In the genomic region with DNA sequence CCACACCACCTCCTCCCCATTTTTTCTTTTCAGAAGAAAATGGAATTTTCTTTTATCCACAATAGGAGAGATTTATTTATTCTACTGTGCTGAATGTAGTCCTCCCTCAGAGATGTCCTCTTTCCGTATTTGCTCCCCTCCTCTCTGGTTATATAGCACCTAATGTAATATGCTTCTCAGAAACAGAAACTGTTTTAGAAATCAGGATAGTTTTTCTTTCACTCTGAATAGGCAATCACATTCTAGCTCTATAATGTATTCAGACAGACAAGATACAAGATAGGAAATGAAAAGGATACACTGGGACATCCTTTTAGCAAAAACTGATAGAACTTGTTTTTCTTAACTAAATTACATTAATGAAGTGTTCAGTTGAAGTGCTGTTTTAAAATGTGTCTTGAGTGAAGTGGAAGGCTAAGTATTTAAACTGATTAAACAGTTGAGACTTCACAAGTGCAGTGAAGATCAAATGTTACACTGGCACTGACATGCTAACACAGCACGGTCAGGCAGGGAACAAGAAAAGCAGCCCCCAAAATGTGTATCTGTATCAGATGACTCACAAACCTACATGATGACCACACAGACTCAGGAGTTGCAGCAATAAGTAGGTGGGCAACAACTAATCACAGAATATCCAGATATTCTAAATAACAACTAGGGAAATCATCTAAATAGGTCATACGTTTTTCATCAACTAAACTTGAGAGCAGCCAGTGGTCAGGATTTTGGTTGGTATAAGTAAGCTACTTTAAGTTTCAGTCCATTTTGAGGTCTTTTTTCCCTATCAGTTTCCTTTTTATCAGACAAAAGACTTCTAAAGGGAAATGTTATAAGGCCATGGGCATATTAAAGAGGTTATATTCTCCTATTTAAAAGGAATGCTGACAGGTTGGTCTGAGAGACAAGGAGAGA, we compare ENCODE assay signal across 10 cellular contexts.
DNase-seq lines count a peak whose midpoint lies in the region; ATAC-seq lines count a peak whose summit lies in the region.
"Had no signal": no experiment of that assay in that cellular context is flagged by ENCODE, and none has a peak within 500 bp of the region (broad histone marks: within the 10 kb centered on the region; RNA-seq: fewer than 3 reads in every experiment).

No MANE protein-coding gene starts in this region.

- no peaks in the 10 kb centered on the region for H3K27me3 Mint-ChIP-seq in activated naive CD4-positive, alpha-beta T cell treated with anti-CD3 and anti-CD28 coated beads, Interleukin-2, amount 10 ng/mL, durations not matched to agents 7 days and 5 days

- H3K36me3 Mint-ChIP-seq in activated naive CD4-positive, alpha-beta T cell treated with anti-CD3 and anti-CD28 coated beads, Interleukin-2, amount 10 ng/mL, durations not matched to agents 7 days and 5 days = peaks cover 86% of the 10 kb centered on the region

- CTCF ChIA-PET in activated naive CD4-positive, alpha-beta T cell treated with anti-CD3 and anti-CD28 coated beads, Interleukin-2, amount 10 ng/mL, durations not matched to agents 7 days and 5 days (lab: Charles Lee) = interaction anchor here (0.6 to 1.8 kb wide), 2 partner anchors 261 to 416 kb away, joined by 3 to 7 read pairs; partner anchors contain the start of gene MLLT3

- peak overlapping the region; percentile 53 for H3K4me3 Mint-ChIP-seq in activated naive CD4-positive, alpha-beta T cell treated with anti-CD3 and anti-CD28 coated beads, Interleukin-2, amount 10 ng/mL, durations not matched to agents 7 days and 5 days

- ATAC-seq in GM21737 (IDR thresholded peaks at IDR 0.05; ENCODE audit: unreplicated experiment) (peak; percentile 50), HG03521 (IDR thresholded peaks at IDR 0.05; ENCODE audit: unreplicated experiment) (peak; percentile 41)
- ATAC-seq: esophagus mucosa, SK-N-SH treated with all-trans-retinoic acid at 6 μM for 48 hours had no signal

- peaks cover 81% of the 10 kb centered on the region for H3K4me1 Mint-ChIP-seq in activated naive CD4-positive, alpha-beta T cell treated with anti-CD3 and anti-CD28 coated beads, Interleukin-2, amount 10 ng/mL, durations not matched to agents 7 days and 5 days

- no peak for DNase-seq in activated naive CD4-positive, alpha-beta T cell treated with anti-CD3 and anti-CD28 coated beads, Interleukin-2, amount 10 ng/mL, durations not matched to agents 7 days and 5 days
- no peak for DNase-seq in activated naive CD4-positive, alpha-beta T cell treated with Interleukin-2 at 50 U/mL for 16 hours
- DNase-seq in AG08396 (ENCODE audit: low spot score) (no peak), cerebellar nuclear complex (lab: John Stamatoyannopoulos, UW) (no peak), foreskin melanocyte (no peak)
- no peak for DNase-seq in stimulated activated CD4-positive, alpha-beta T cell treated with anti-CD3 and anti-CD28 coated beads, Interleukin-1b, Interleukin-23, amount 100 ng/mL, for 48 hours

- peak overlapping the region; percentile 90 for H3K27ac Mint-ChIP-seq in activated naive CD4-positive, alpha-beta T cell treated with anti-CD3 and anti-CD28 coated beads, Interleukin-2, amount 10 ng/mL, durations not matched to agents 7 days and 5 days

- H3K9me3 Mint-ChIP-seq in activated naive CD4-positive, alpha-beta T cell treated with anti-CD3 and anti-CD28 coated beads, Interleukin-2, amount 10 ng/mL, durations not matched to agents 7 days and 5 days = peaks cover 4% of the 10 kb centered on the region
